In the genomic region with DNA sequence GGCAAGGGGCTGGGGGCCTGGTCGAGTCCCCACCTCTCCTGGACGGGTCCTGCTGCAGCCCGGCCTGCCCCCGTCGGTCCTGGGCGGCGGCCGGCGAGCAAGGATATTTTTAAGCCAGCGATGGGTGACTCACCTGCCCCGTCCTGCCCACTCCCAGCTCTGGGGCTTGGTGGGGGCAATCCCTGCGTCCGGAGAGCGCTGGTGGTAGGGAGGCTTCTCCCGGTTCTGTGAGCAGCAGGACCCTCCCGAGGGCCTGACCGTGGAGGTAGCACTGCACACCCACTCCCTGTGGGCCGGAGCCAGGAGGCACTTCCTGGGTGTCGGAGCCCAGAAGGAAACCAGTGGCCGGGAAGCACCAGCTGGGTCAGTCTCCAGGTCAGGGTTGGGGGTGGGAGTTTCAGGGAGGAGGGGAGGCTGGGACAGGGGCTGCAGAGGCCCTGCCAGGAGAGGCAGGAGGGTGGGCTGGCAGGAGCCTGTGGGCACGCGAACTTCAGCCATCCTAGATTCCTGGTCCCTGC, we compare ENCODE assay signal across 11 cellular contexts. TPM values are rescaled to one million over a fixed set of nuclear protein-coding genes. Genes with fewer than 3 reads are reported as not detected.
DNase-seq lines count a peak whose midpoint lies in the region; TF ChIP-seq lines count a peak whose summit lies in the region.
"Had no signal": no experiment of that assay in that cellular context is flagged by ENCODE, and none has a peak within 500 bp of the region (broad histone marks: within the 10 kb centered on the region; RNA-seq: fewer than 3 reads in every experiment).

No MANE protein-coding gene starts in this region.

- H3K4me3 Mint-ChIP-seq in activated naive CD4-positive, alpha-beta T cell treated with anti-CD3 and anti-CD28 coated beads, Interleukin-2, amount 10 ng/mL, durations not matched to agents 7 days and 5 days: no peak overlapping the region

- peaks cover 3% of the 10 kb centered on the region for H3K36me3 Mint-ChIP-seq in activated naive CD4-positive, alpha-beta T cell treated with anti-CD3 and anti-CD28 coated beads, Interleukin-2, amount 10 ng/mL, durations not matched to agents 7 days and 5 days
- H3K36me3 Mint-ChIP-seq: activated naive CD8-positive, alpha-beta T cell treated with anti-CD3 and anti-CD28 coated beads, Interleukin-2, amount 10 ng/mL, durations not matched to agents 7 days and 5 days had no signal

- H3K27ac Mint-ChIP-seq in activated naive CD4-positive, alpha-beta T cell treated with anti-CD3 and anti-CD28 coated beads, Interleukin-2, amount 10 ng/mL, durations not matched to agents 7 days and 5 days: no peak overlapping the region
- H3K27ac Mint-ChIP-seq: activated naive CD8-positive, alpha-beta T cell treated with anti-CD3 and anti-CD28 coated beads, Interleukin-2, amount 10 ng/mL, durations not matched to agents 7 days and 5 days had no signal

- TF ChIP-seq EP300 in stomach (IDR thresholded peaks at IDR 0.05): no peak

- in situ Hi-C loops in astrocyte of the spinal cord (cut with HindIII; ENCODE audit: low sequenced_read_pairs): no loop called here

- peak overlapping the region; percentile 89 to 95 (median 91) for H3K27ac ChIP-seq in stomach

- H3K36me3 ChIP-seq in H7 (replicated peaks; ENCODE audit: control insufficient read depth, insufficient read depth, low read length) (no peaks in the 10 kb centered on the region), kidney epithelial cell (ENCODE audit: control insufficient read depth, insufficient read depth, low read length) (no peaks in the 10 kb centered on the region), stomach (peaks cover 0 to 25% (median 15%) of the 10 kb centered on the region in 4 donors)

- CTCF ChIA-PET in activated naive CD4-positive, alpha-beta T cell treated with anti-CD3 and anti-CD28 coated beads, Interleukin-2, amount 10 ng/mL, durations not matched to agents 7 days and 5 days (lab: Charles Lee): interaction anchor here (1.1 kb wide), 2 partner anchors 9 to 16 kb away, joined by 3 to 4 read pairs; no protein-coding TSS in a partner anchor

- no peaks in the 10 kb centered on the region for H3K9me3 Mint-ChIP-seq in activated naive CD4-positive, alpha-beta T cell treated with anti-CD3 and anti-CD28 coated beads, Interleukin-2, amount 10 ng/mL, durations not matched to agents 7 days and 5 days
- H3K9me3 Mint-ChIP-seq: activated naive CD8-positive, alpha-beta T cell treated with anti-CD3 and anti-CD28 coated beads, Interleukin-2, amount 10 ng/mL, durations not matched to agents 7 days and 5 days had no signal

- no peak for TF ChIP-seq POLR2A in stomach (IDR thresholded peaks at IDR 0.05)

- peaks cover 15% of the 10 kb centered on the region for H3K4me1 Mint-ChIP-seq in activated naive CD4-positive, alpha-beta T cell treated with anti-CD3 and anti-CD28 coated beads, Interleukin-2, amount 10 ng/mL, durations not matched to agents 7 days and 5 days

- H3K27me3 Mint-ChIP-seq in activated naive CD4-positive, alpha-beta T cell treated with anti-CD3 and anti-CD28 coated beads, Interleukin-2, amount 10 ng/mL, durations not matched to agents 7 days and 5 days: peaks cover 70% of the 10 kb centered on the region

- TF ChIP-seq CTCF in astrocyte of the spinal cord (IDR thresholded peaks at IDR 0.05; ENCODE audit: low read depth, low read length) (no peak), kidney epithelial cell (IDR thresholded peaks at IDR 0.05; ENCODE audit: insufficient read depth, low read length, poor library complexity, severe bottlenecking) (no peak), stomach (IDR thresholded peaks at IDR 0.05) (no peak)

- intact Hi-C loops in stomach (cut with DNase I; ENCODE audit: low total_unique reads): no loop called here

- 4 to 18% (median 6%) methylated on average over 3 to 22 of the region's 22 CpGs for WGBS in stomach, 5 donors

- peaks cover 61 to 94% (median 92%) of the 10 kb centered on the region in 4 donors for H3K4me1 ChIP-seq in stomach

- DNase-seq in H7: peak; percentile 82
- DNase-seq in astrocyte of the spinal cord (ENCODE audit: low read depth, low spot score): peak; percentile 34
- DNase-seq in kidney epithelial cell (ENCODE audit: low read depth): no peak
- peak; percentile 52 for DNase-seq in stomach
- DNase-seq in activated naive CD4-positive, alpha-beta T cell treated with anti-CD3 and anti-CD28 coated beads, Interleukin-2, amount 50 U/mL, for 16 hours: no peak
- no peak for DNase-seq in occipital lobe (lab: John Stamatoyannopoulos, UW)
- no peak for DNase-seq in activated naive CD4-positive, alpha-beta T cell treated with anti-CD3 and anti-CD28 coated beads, Interleukin-2, amount 10 ng/mL, durations not matched to agents 7 days and 5 days
- no peak for DNase-seq in UCSD-AML1 (lab: John Stamatoyannopoulos, UW; ENCODE audit: unreplicated experiment)
- DNase-seq: activated naive CD8-positive, alpha-beta T cell treated with anti-CD3 and anti-CD28 coated beads, Interleukin-2, amount 10 ng/mL, durations not matched to agents 7 days and 5 days; NCI-H526 treated with DMSO at 0.1 percent for 48 hours; stimulated activated CD4-positive, alpha-beta T cell treated with anti-CD3 and anti-CD28 coated beads, Interleukin-2, amount 100 ng/mL, for 48 hours had no signal

- H3K9me3 ChIP-seq in stomach: no peaks in the 10 kb centered on the region

- H3K4me3 ChIP-seq in H7 (ENCODE audit: insufficient read depth, low read depth, low read length) (peak overlapping the region; percentile 51), astrocyte of the spinal cord (ENCODE audit: low read depth, low read length) (peak overlapping the region; percentile 67), kidney epithelial cell (ENCODE audit: low read depth, low read length) (peak overlapping the region; percentile 56), stomach (peak overlapping the region; percentile 56 to 60 (median 60))

- peaks cover 13% of the 10 kb centered on the region for H3K27me3 ChIP-seq in H7 (ENCODE audit: control insufficient read depth, insufficient read depth, low read length)
- no peaks in the 10 kb centered on the region for H3K27me3 ChIP-seq in kidney epithelial cell (ENCODE audit: control insufficient read depth, insufficient read depth, low read length)
- peaks cover 0 to 51% (median 11%) of the 10 kb centered on the region in 3 donors for H3K27me3 ChIP-seq in stomach

RNA-seq across cellular contexts. Expression of a gene that starts 0.5 kb away (rescaled TPM):
- 3.7 and 18.8 TPM in 2 replicates for total RNA-seq in H7 (2014; rRNA removed; shearing (Covaris generic))
- 119 and 143 TPM in 2 replicates for total RNA-seq in kidney epithelial cell
- 100 to 1,000 TPM in 4 of 5 donors, 10 to 100 TPM in 1; 45.0 to 617 (median 306) TPM for total RNA-seq in stomach
- 100 to 1,000 TPM in 1 of 3 donors, 10 to 100 TPM in 2; 91.5 to 190 (median 96.2) TPM for polyA plus RNA-seq in stomach
- total RNA-seq in occipital lobe: 1.4 TPM

RNA-seq across cellular contexts. Expression of a gene that starts 10.9 kb away (rescaled TPM):
- total RNA-seq in H7 (2014; rRNA removed; shearing (Covaris generic)): 27.0 and 36.0 TPM in 2 replicates
- total RNA-seq in kidney epithelial cell (22.7 and 28.5 TPM in 2 replicates), stomach (10 to 100 TPM in 4 of 5 donors, 1 to 10 TPM in 1; 4.9 to 46.5 (median 21.5) TPM), occipital lobe (11.7 TPM)
- 10 to 100 TPM in 2 of 3 donors, 1 to 10 TPM in 1; 9.0 to 30.8 (median 18.1) TPM for polyA plus RNA-seq in stomach

RNA-seq across cellular contexts. Expression of a gene that starts 11.5 kb away (rescaled TPM):
- total RNA-seq in H7 (2014; rRNA removed; shearing (Covaris generic)): 69.0 and 74.6 TPM in 2 replicates
- total RNA-seq in kidney epithelial cell (56.5 and 63.0 TPM in 2 replicates), stomach (100 to 1,000 TPM in 1 of 5 donors, 10 to 100 TPM in 4; 12.3 to 111 (median 29.4) TPM), occipital lobe (50.7 TPM)
- 10 to 100 TPM; 41.4 to 51.8 (median 45.1) TPM for polyA plus RNA-seq in stomach

RNA-seq across cellular contexts. Expression of a gene that starts 40.8 kb away (rescaled TPM):
- 264 and 269 TPM in 2 replicates for total RNA-seq in H7 (2014; rRNA removed; shearing (Covaris generic))
- total RNA-seq in kidney epithelial cell (201 and 207 TPM in 2 replicates), stomach (100 to 1,000 TPM in 4 of 5 donors, 10 to 100 TPM in 1; 85.9 to 258 (median 175) TPM), occipital lobe (61.0 TPM)
- 100 to 1,000 TPM; 139 to 214 (median 208) TPM for polyA plus RNA-seq in stomach

Comparison
In these comparisons a context has a peak if more than half of its experiments do, and no peak if none do; other contexts are left out.
1. DNase-seq: peak in H7 (single experiment), astrocyte of the spinal cord (single experiment) and stomach (single experiment); none in kidney epithelial cell (single experiment), activated naive CD4-positive, alpha-beta T cell treated with anti-CD3 and anti-CD28 coated beads, Interleukin-2, amount 50 U/mL, for 16 hours (single experiment), occipital lobe (single experiment), activated naive CD4-positive, alpha-beta T cell treated with anti-CD3 and anti-CD28 coated beads, Interleukin-2, amount 10 ng/mL, durations not matched to agents 7 days and 5 days (single experiment) and UCSD-AML1 (single experiment).
2. Peak in every context shown above with its lines, with median percentiles within 50 percentile points of each other: H3K4me3 ChIP-seq.